In genomic region chr1:93111065-93111464, GRCh38 we compare ENCODE assay signal across 1 cellular context.
TF ChIP-seq lines count a peak whose summit lies in the region.

No MANE protein-coding gene starts in this region.

TF ChIP-seq in K562, 482 proteins besides CTCF, POLR2A, EP300 and RAD21 (continued from another document):
- TF ChIP-seq THAP12 (CRISPR knock-in tag; IDR thresholded peaks at IDR 0.05) (no peak), ZBED1 (IDR thresholded peaks at IDR 0.05) (no peak), TCFL5 (CRISPR knock-in tag; conservative IDR thresholded peaks at IDR 0.05) (no peak)
- TF ChIP-seq, protein P1, sequence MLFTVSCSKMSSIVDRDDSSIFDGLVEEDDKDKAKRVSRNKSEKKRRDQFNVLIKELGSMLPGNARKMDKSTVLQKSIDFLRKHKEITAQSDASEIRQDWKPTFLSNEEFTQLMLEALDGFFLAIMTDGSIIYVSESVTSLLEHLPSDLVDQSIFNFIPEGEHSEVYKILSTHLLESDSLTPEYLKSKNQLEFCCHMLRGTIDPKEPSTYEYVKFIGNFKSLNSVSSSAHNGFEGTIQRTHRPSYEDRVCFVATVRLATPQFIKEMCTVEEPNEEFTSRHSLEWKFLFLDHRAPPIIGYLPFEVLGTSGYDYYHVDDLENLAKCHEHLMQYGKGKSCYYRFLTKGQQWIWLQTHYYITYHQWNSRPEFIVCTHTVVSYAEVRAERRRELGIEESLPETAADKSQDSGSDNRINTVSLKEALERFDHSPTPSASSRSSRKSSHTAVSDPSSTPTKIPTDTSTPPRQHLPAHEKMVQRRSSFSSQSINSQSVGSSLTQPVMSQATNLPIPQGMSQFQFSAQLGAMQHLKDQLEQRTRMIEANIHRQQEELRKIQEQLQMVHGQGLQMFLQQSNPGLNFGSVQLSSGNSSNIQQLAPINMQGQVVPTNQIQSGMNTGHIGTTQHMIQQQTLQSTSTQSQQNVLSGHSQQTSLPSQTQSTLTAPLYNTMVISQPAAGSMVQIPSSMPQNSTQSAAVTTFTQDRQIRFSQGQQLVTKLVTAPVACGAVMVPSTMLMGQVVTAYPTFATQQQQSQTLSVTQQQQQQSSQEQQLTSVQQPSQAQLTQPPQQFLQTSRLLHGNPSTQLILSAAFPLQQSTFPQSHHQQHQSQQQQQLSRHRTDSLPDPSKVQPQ (CRISPR knock-in tag; IDR thresholded peaks at IDR 0.05; ENCODE audit: borderline replicate concordance), result no peak
